In genomic region chr17:78753316-78754250, GRCh38 we compare ENCODE assay signal across 14 cellular contexts. TPM values are rescaled to one million over a fixed set of nuclear protein-coding genes. Genes with fewer than 3 reads are reported as not detected.
DNase-seq lines count a peak whose midpoint lies in the region; ATAC-seq and TF ChIP-seq lines count a peak whose summit lies in the region.
"Had no signal": no experiment of that assay in that cellular context is flagged by ENCODE, and none has a peak within 500 bp of the region (broad histone marks: within the 10 kb centered on the region; RNA-seq: fewer than 3 reads in every experiment).

No MANE protein-coding gene starts in this region.

- TF ChIP-seq CTCF in IMR-90 (conservative IDR thresholded peaks at IDR 0.05; ENCODE audit: low read depth, low read length) (no peak), foreskin fibroblast (IDR thresholded peaks at IDR 0.05; ENCODE audit: low read depth, low read length) (no peak), heart left ventricle (IDR thresholded peaks at IDR 0.05) (no peak)

- H4K8ac ChIP-seq in IMR-90 (ENCODE audit: low read depth in 2 of 2, low read length in 2 of 2), result no peak overlapping the region

- no peak for TF ChIP-seq POLR2A in IMR-90 (IDR thresholded peaks at IDR 0.05; ENCODE audit: low read depth, low read length)
- no peak for TF ChIP-seq POLR2A in heart left ventricle (IDR thresholded peaks at IDR 0.05)

- CTCF ChIA-PET in activated CD4-positive, alpha-beta T cell treated with anti-CD3 and anti-CD28 coated beads, Interleukin-2, amount 10 ng/mL, durations not matched to agents 7 days and 5 days (lab: Charles Lee), result no interaction called here
- CTCF ChIA-PET in IMR-90 (lab: Yijun Ruan, JAX), result no interaction called here

- H3K4ac ChIP-seq in IMR-90 (ENCODE audit: low read depth, low read length), result no peak overlapping the region

- H3K27ac ChIP-seq in IMR-90 (ENCODE audit: insufficient read depth, low read length) (no peak overlapping the region), heart left ventricle (peak overlapping the region in 1 of 12 donors; percentile 81)
- H3K27ac ChIP-seq: breast epithelium, psoas muscle, thyroid gland had no signal

- no peak overlapping the region for H3K9ac ChIP-seq in IMR-90 (ENCODE audit: low read depth, low read length)

- no peak overlapping the region; the same call in 1 of the 2 replicates for H3K23ac ChIP-seq in IMR-90 (ENCODE audit: low read depth, low read length)

- peaks cover 87% of the 10 kb centered on the region for H3K4me1 Mint-ChIP-seq in activated CD4-positive, alpha-beta T cell treated with anti-CD3 and anti-CD28 coated beads, Interleukin-2, amount 10 ng/mL, durations not matched to agents 7 days and 5 days
- H3K4me1 Mint-ChIP-seq in activated naive CD8-positive, alpha-beta T cell (ENCODE audit: low read depth), result peaks cover 82% of the 10 kb centered on the region
- H3K4me1 Mint-ChIP-seq in natural killer cell treated with Interleukin-12 subunit alpha and Interleukin-12 subunit beta and Interleukin-15 and Interleukin-18, amount 100 ng/mL, for 72 hours (ENCODE audit: low read depth in 2 of 2), result peaks cover 60 to 65% of the 10 kb centered on the region in 2 donors

- no peaks in the 10 kb centered on the region for H3K27me3 ChIP-seq in IMR-90 (ENCODE audit: control insufficient read depth, insufficient read depth, low read length)
- H3K27me3 ChIP-seq in heart left ventricle, result no peaks in the 10 kb centered on the region
- H3K27me3 ChIP-seq: breast epithelium, thyroid gland had no signal

- H3K4me3 ChIP-seq in IMR-90 (ENCODE audit: insufficient read depth, low read depth, low read length), result no peak overlapping the region
- no peak overlapping the region for H3K4me3 ChIP-seq in foreskin fibroblast (ENCODE audit: low read depth in 1 of 2, low read length in 2 of 2)
- H3K4me3 ChIP-seq in heart left ventricle, result no peak overlapping the region
- H3K4me3 ChIP-seq: breast epithelium, psoas muscle, thyroid gland had no signal

- H3K36me3 ChIP-seq in IMR-90 (ENCODE audit: control insufficient read depth, insufficient read depth, low read length) (no peaks in the 10 kb centered on the region), heart left ventricle (no peaks in the 10 kb centered on the region)
- H3K36me3 ChIP-seq: breast epithelium, thyroid gland had no signal

- H2BK120ac ChIP-seq in IMR-90 (ENCODE audit: low read depth, low read length), result no peak overlapping the region

- intact Hi-C loops in IMR-90 (cut with micrococcal nuclease), result no loop called here
- intact Hi-C loops in heart left ventricle (cut with DNase I), result no loop called here

- peaks cover 43 to 63% of the 10 kb centered on the region in 2 experiments for H3K79me1 ChIP-seq in IMR-90 (ENCODE audit: low read depth in 1 of 2, low read length in 2 of 2)

- H3K4me1 ChIP-seq in IMR-90 (ENCODE audit: control insufficient read depth, insufficient read depth, low read length) (peaks cover 10% of the 10 kb centered on the region), heart left ventricle (peaks cover 0 to 88% (median 25%) of the 10 kb centered on the region in 12 donors)
- H3K4me1 ChIP-seq: breast epithelium had no signal

- in situ Hi-C loops in IMR-90 (cut with MboI; ENCODE audit: low sequenced_read_pairs), result no loop called here

- no peak for ATAC-seq in IMR-90 (ENCODE audit: low read depth)
- ATAC-seq in natural killer cell treated with Interleukin-12 subunit alpha and Interleukin-12 subunit beta and Interleukin-15 and Interleukin-18, amount 100 ng/mL, for 72 hours, result no peak
- ATAC-seq in heart left ventricle, result no peak

- no TSS peak for BruUV-seq in IMR-90 (replicated peaks; lab: Mats Ljungman, UMichigan)

- no peak overlapping the region for H3K4me2 ChIP-seq in IMR-90 (ENCODE audit: low read depth, low read length)

- H4K5ac ChIP-seq in IMR-90 (ENCODE audit: low read depth, low read length), result no peak overlapping the region

- dilution Hi-C loops in IMR-90 (cut with HindIII; ENCODE audit: low sequenced_read_pairs, unreplicated experiment), result no loop called here

- peak overlapping the region; percentile 37 for H3K4me3 Mint-ChIP-seq in activated CD4-positive, alpha-beta T cell treated with anti-CD3 and anti-CD28 coated beads, Interleukin-2, amount 10 ng/mL, durations not matched to agents 7 days and 5 days
- H3K4me3 Mint-ChIP-seq in activated naive CD8-positive, alpha-beta T cell, result peak overlapping the region; percentile 77
- peak overlapping the region; percentile 25 for H3K4me3 Mint-ChIP-seq in natural killer cell treated with Interleukin-12 subunit alpha and Interleukin-12 subunit beta and Interleukin-15 and Interleukin-18, amount 100 ng/mL, for 72 hours

- no peaks in the 10 kb centered on the region for H3K9me3 Mint-ChIP-seq in activated CD4-positive, alpha-beta T cell treated with anti-CD3 and anti-CD28 coated beads, Interleukin-2, amount 10 ng/mL, durations not matched to agents 7 days and 5 days
- no peaks in the 10 kb centered on the region for H3K9me3 Mint-ChIP-seq in activated naive CD8-positive, alpha-beta T cell (ENCODE audit: low read depth)
- no peaks in the 10 kb centered on the region for H3K9me3 Mint-ChIP-seq in natural killer cell treated with Interleukin-12 subunit alpha and Interleukin-12 subunit beta and Interleukin-15 and Interleukin-18, amount 100 ng/mL, for 72 hours

- WGBS in IMR-90 (ENCODE audit: extremely low coverage in 2 of 2, insufficient read length in 1 of 2), 2 experiments, result no CpG with 5 or more reads among the region's 13 CpGs
- WGBS in heart left ventricle, 4 donors, result 70 to 77% (median 75%) methylated on average over 13 of the region's 13 CpGs

- H2AK9ac ChIP-seq in IMR-90 (replicated peaks; ENCODE audit: low read depth, low read length, poor library complexity), result no peak overlapping the region

- no peak overlapping the region for H3K56ac ChIP-seq in IMR-90 (ENCODE audit: extremely low read depth, insufficient read depth, low read length)

- POLR2A ChIA-PET in activated CD4-positive, alpha-beta T cell treated with anti-CD3 and anti-CD28 coated beads, Interleukin-2, amount 10 ng/mL, durations not matched to agents 7 days and 5 days (lab: Charles Lee), result no interaction called here
- POLR2A ChIA-PET in IMR-90 (lab: Charles Lee; ENCODE audit: unreplicated experiment), result no interaction called here

- DNase-seq in activated CD4-positive, alpha-beta T cell treated with anti-CD3 and anti-CD28 coated beads, Interleukin-2, amount 10 ng/mL, durations not matched to agents 7 days and 5 days, result no peak
- DNase-seq in activated CD4-positive, alpha-beta T cell treated with anti-CD3 and anti-CD28 coated beads for 1 hour, result no peak
- DNase-seq in IMR-90, result peak; percentile 43
- DNase-seq in natural killer cell treated with Interleukin-12 subunit alpha and Interleukin-12 subunit beta and Interleukin-15 and Interleukin-18, amount 100 ng/mL, for 72 hours (ENCODE audit: low spot score), result peak; percentile 44
- no peak for DNase-seq in DMS153 treated with DMSO at 0.1 percent for 48 hours (lab: John Stamatoyannopoulos, UW; ENCODE audit: unreplicated experiment)
- no peak for DNase-seq in foreskin fibroblast
- no peak for DNase-seq in heart left ventricle
- DNase-seq: ACHN, NCI-H1694, NCI-H446 treated with DMSO at 0.1 percent for 48 hours, psoas muscle, thyroid gland had no signal

- H3K36me3 Mint-ChIP-seq in activated CD4-positive, alpha-beta T cell treated with anti-CD3 and anti-CD28 coated beads, Interleukin-2, amount 10 ng/mL, durations not matched to agents 7 days and 5 days (ENCODE audit: low read depth), result peaks cover 40% of the 10 kb centered on the region
- peaks cover 7% of the 10 kb centered on the region for H3K36me3 Mint-ChIP-seq in activated naive CD8-positive, alpha-beta T cell
- no peaks in the 10 kb centered on the region for H3K36me3 Mint-ChIP-seq in natural killer cell treated with Interleukin-12 subunit alpha and Interleukin-12 subunit beta and Interleukin-15 and Interleukin-18, amount 100 ng/mL, for 72 hours

- H2AFZ ChIP-seq in IMR-90 (replicated peaks; ENCODE audit: low read length, poor library complexity), result no peak overlapping the region

- no peak overlapping the region for H2BK5ac ChIP-seq in IMR-90 (ENCODE audit: low read depth, low read length, poor library complexity, severe bottlenecking)

- no peak for TF ChIP-seq RAD21 in IMR-90 (IDR thresholded peaks at IDR 0.05; ENCODE audit: low read length)

- H2BK20ac ChIP-seq in IMR-90 (ENCODE audit: low read depth, low read length), result no peak overlapping the region

- peak overlapping the region; percentile 81 for H3K27ac Mint-ChIP-seq in activated CD4-positive, alpha-beta T cell treated with anti-CD3 and anti-CD28 coated beads, Interleukin-2, amount 10 ng/mL, durations not matched to agents 7 days and 5 days
- H3K27ac Mint-ChIP-seq in activated naive CD8-positive, alpha-beta T cell, result peak overlapping the region; percentile 97
- H3K27ac Mint-ChIP-seq in natural killer cell treated with Interleukin-12 subunit alpha and Interleukin-12 subunit beta and Interleukin-15 and Interleukin-18, amount 100 ng/mL, for 72 hours, result peak overlapping the region; percentile 89 to 96

- peaks cover 5% of the 10 kb centered on the region for H3K9me1 ChIP-seq in IMR-90 (ENCODE audit: insufficient read depth, low read length)

- no peak overlapping the region for H2BK15ac ChIP-seq in IMR-90 (ENCODE audit: low read depth, low read length)

- peaks cover 34% of the 10 kb centered on the region for H4K20me1 ChIP-seq in IMR-90 (ENCODE audit: insufficient read depth, low read length)

- H4K91ac ChIP-seq in IMR-90 (ENCODE audit: insufficient read depth, low read depth, low read length), result no peak overlapping the region

- no peaks in the 10 kb centered on the region for H3K27me3 Mint-ChIP-seq in activated CD4-positive, alpha-beta T cell treated with anti-CD3 and anti-CD28 coated beads, Interleukin-2, amount 10 ng/mL, durations not matched to agents 7 days and 5 days
- no peaks in the 10 kb centered on the region for H3K27me3 Mint-ChIP-seq in activated naive CD8-positive, alpha-beta T cell
- H3K27me3 Mint-ChIP-seq in natural killer cell treated with Interleukin-12 subunit alpha and Interleukin-12 subunit beta and Interleukin-15 and Interleukin-18, amount 100 ng/mL, for 72 hours, result no peaks in the 10 kb centered on the region

- H3K9me3 ChIP-seq in IMR-90 (ENCODE audit: control insufficient read depth, insufficient read depth, low read length) (no peaks in the 10 kb centered on the region), heart left ventricle (no peaks in the 10 kb centered on the region)
- H3K9me3 ChIP-seq: breast epithelium, psoas muscle, thyroid gland had no signal

- no peak overlapping the region for H2AK5ac ChIP-seq in IMR-90 (ENCODE audit: low read depth, low read length)

- H3K18ac ChIP-seq in IMR-90 (ENCODE audit: low read depth, low read length), result no peak overlapping the region

- no peak overlapping the region for H3K14ac ChIP-seq in IMR-90 (replicated peaks; ENCODE audit: low read depth, low read length)

RNA-seq across cellular contexts. Expression of gene CYTH1, which starts 28.5 kb away (rescaled TPM):
- total RNA-seq in activated CD4-positive, alpha-beta T cell treated with anti-CD3 and anti-CD28 coated beads, Interleukin-2, amount 10 ng/mL, durations not matched to agents 7 days and 5 days, result 100 to 1,000 TPM; 244 to 251 TPM
- 7.9 and 8.3 TPM in 2 replicates for total RNA-seq in IMR-90 (2012; rRNA removed)
- 10.1 and 12.4 TPM in 2 replicates for polyA plus RNA-seq in IMR-90 (2012; rRNA removed)
- 6.2 and 9.0 TPM in 2 replicates for polyA plus RNA-seq in IMR-90 (2012; cell fraction: cytosol; rRNA removed)
- polyA plus RNA-seq in IMR-90 (2012; cell fraction: nucleus; rRNA removed; ENCODE audit: low replicate concordance), result 46.8 and 57.8 TPM in 2 replicates
- 100 to 1,000 TPM; 111 to 149 TPM for total RNA-seq in natural killer cell treated with Interleukin-12 subunit alpha and Interleukin-12 subunit beta and Interleukin-15 and Interleukin-18, amount 100 ng/mL, for 72 hours
- total RNA-seq in heart left ventricle, result 10 to 100 TPM; 27.2 to 59.1 (median 31.2) TPM
- 10 to 100 TPM; 20.0 to 28.1 TPM for polyA plus RNA-seq in heart left ventricle

Comparison
In these comparisons a context has a peak if more than half of its experiments do, and no peak if none do; other contexts are left out.
1. DNase-seq: peak in IMR-90 (single experiment) and natural killer cell treated with Interleukin-12 subunit alpha and Interleukin-12 subunit beta and Interleukin-15 and Interleukin-18, amount 100 ng/mL, for 72 hours (single experiment); none in activated CD4-positive, alpha-beta T cell treated with anti-CD3 and anti-CD28 coated beads, Interleukin-2, amount 10 ng/mL, durations not matched to agents 7 days and 5 days (single experiment), activated CD4-positive, alpha-beta T cell treated with anti-CD3 and anti-CD28 coated beads for 1 hour (single experiment), DMS153 treated with DMSO at 0.1 percent for 48 hours (single experiment), foreskin fibroblast (0 of 2) and heart left ventricle (0 of 5).
2. H3K4me3 Mint-ChIP-seq: peak in every context shown above with its lines; median percentile 77 in activated naive CD8-positive, alpha-beta T cell; 37 in activated CD4-positive, alpha-beta T cell treated with anti-CD3 and anti-CD28 coated beads, Interleukin-2, amount 10 ng/mL, durations not matched to agents 7 days and 5 days; 25 in natural killer cell treated with Interleukin-12 subunit alpha and Interleukin-12 subunit beta and Interleukin-15 and Interleukin-18, amount 100 ng/mL, for 72 hours.
3. Peak in every context shown above with its lines, with median percentiles within 50 percentile points of each other: H3K27ac Mint-ChIP-seq.